ENCODE assay signal across 8 cellular contexts in the genomic region with DNA sequence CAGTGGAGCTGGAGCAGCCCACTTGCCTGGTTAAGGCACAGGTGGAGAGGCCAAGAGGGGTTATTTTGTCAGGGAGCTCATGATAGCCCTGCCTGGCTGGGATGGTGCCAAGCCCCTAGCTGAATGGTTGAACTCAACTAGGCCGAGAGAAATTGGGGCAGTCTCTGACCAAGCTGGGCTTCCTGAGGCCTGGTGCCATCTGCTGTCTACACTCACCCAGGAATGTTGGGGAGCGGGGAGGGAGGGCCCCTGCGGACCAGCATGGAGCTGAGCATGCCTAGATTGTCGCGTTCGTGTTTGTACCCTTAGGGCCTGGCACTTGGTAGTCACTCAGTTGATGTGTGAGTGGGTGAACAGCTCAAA. TPM values are rescaled to one million over a fixed set of nuclear protein-coding genes. Genes with fewer than 3 reads are reported as not detected.
DNase-seq lines count a peak whose midpoint lies in the region; ATAC-seq and TF ChIP-seq lines count a peak whose summit lies in the region.

No MANE protein-coding gene starts in this region.

- peaks cover 28 to 43% of the 10 kb centered on the region in 2 donors for H3K36me3 Mint-ChIP-seq in CD14-positive monocyte
- H3K36me3 Mint-ChIP-seq in natural killer cell treated with Interleukin-12 subunit alpha and Interleukin-12 subunit beta and Interleukin-15 and Interleukin-18, amount 100 ng/mL, for 72 hours: peaks cover 7% of the 10 kb centered on the region

- no peak overlapping the region for H2AFZ ChIP-seq in MM.1S (ENCODE audit: low read length)

- no peaks in the 10 kb centered on the region for H3K9me3 ChIP-seq in MM.1S (replicated peaks; ENCODE audit: insufficient read depth, low read length)
- H3K9me3 ChIP-seq in effector memory CD4-positive, alpha-beta T cell (ENCODE audit: control insufficient read depth, low read length): no peaks in the 10 kb centered on the region

- H3K4me1 Mint-ChIP-seq in CD14-positive monocyte: peaks cover 44% of the 10 kb centered on the region
- H3K4me1 Mint-ChIP-seq in natural killer cell treated with Interleukin-12 subunit alpha and Interleukin-12 subunit beta and Interleukin-15 and Interleukin-18, amount 100 ng/mL, for 72 hours (ENCODE audit: low read depth in 2 of 2): peaks cover 46 to 53% of the 10 kb centered on the region in 2 donors

- H3K4me3 Mint-ChIP-seq in CD14-positive monocyte: peak overlapping the region; percentile 87 to 95
- H3K4me3 Mint-ChIP-seq in natural killer cell treated with Interleukin-12 subunit alpha and Interleukin-12 subunit beta and Interleukin-15 and Interleukin-18, amount 100 ng/mL, for 72 hours: peak overlapping the region; percentile 98

- peaks cover 57% of the 10 kb centered on the region for H3K79me2 ChIP-seq in MM.1S (ENCODE audit: low read length)

- H3K9me3 Mint-ChIP-seq in CD14-positive monocyte: no peaks in the 10 kb centered on the region
- H3K9me3 Mint-ChIP-seq in natural killer cell treated with Interleukin-12 subunit alpha and Interleukin-12 subunit beta and Interleukin-15 and Interleukin-18, amount 100 ng/mL, for 72 hours: no peaks in the 10 kb centered on the region

- no peaks in the 10 kb centered on the region for H3K27me3 ChIP-seq in MM.1S (replicated peaks; ENCODE audit: insufficient read depth, low read length)
- no peaks in the 10 kb centered on the region for H3K27me3 ChIP-seq in effector memory CD4-positive, alpha-beta T cell (replicated peaks; ENCODE audit: control insufficient read depth, insufficient read depth, low read length, poor library complexity, severe bottlenecking)

- H3F3A ChIP-seq in MM.1S (ENCODE audit: insufficient read depth, low read length): no peaks in the 10 kb centered on the region

- peak overlapping the region; percentile 97; the same call in 1 of the 2 replicates for H3K9ac ChIP-seq in MM.1S (ENCODE audit: low read length)

- in situ Hi-C loops in ACHN (cut with HindIII; ENCODE audit: low pct_ligation_motif_present, low pct_unique_long_range_greater_than_20kb, low sequenced_read_pairs): no loop called here

- H3K27ac ChIP-seq in MM.1S (ENCODE audit: low read length): no peak overlapping the region
- H3K27ac ChIP-seq in effector memory CD4-positive, alpha-beta T cell (ENCODE audit: insufficient read depth, low read length, poor library complexity, severe bottlenecking): no peak overlapping the region

- peak overlapping the region; percentile 98 for H3K4me2 ChIP-seq in MM.1S (ENCODE audit: low read depth, low read length)

- peaks cover 10% of the 10 kb centered on the region for H3K4me1 ChIP-seq in MM.1S (ENCODE audit: low read length)
- H3K4me1 ChIP-seq in effector memory CD4-positive, alpha-beta T cell (ENCODE audit: control insufficient read depth, insufficient read depth, low read length, poor library complexity, severe bottlenecking): peaks cover 10% of the 10 kb centered on the region

- intact Hi-C loops in CD14-positive monocyte (cut with micrococcal nuclease): loop anchor here in 1 of 2 donors (5.0 kb wide), 2 partner anchors 60 to 335 kb away; a partner anchor contains a TSS

- H4K20me1 ChIP-seq in MM.1S (ENCODE audit: insufficient read depth, low read length): no peaks in the 10 kb centered on the region

- H3K36me3 ChIP-seq in MM.1S (replicated peaks; ENCODE audit: insufficient read depth, low read length): peaks cover 7% of the 10 kb centered on the region; the same call in 1 of the 2 replicates
- peaks cover 29% of the 10 kb centered on the region for H3K36me3 ChIP-seq in effector memory CD4-positive, alpha-beta T cell (ENCODE audit: control insufficient read depth, insufficient read depth, low read length)

- no peak for ATAC-seq in natural killer cell treated with Interleukin-12 subunit alpha and Interleukin-12 subunit beta and Interleukin-15 and Interleukin-18, amount 100 ng/mL, for 72 hours

- DNase-seq in CD14-positive monocyte (ENCODE audit: low spot score): no peak
- DNase-seq in MM.1S: no peak
- DNase-seq in effector memory CD4-positive, alpha-beta T cell: no peak
- DNase-seq in natural killer cell treated with Interleukin-12 subunit alpha and Interleukin-12 subunit beta and Interleukin-15 and Interleukin-18, amount 100 ng/mL, for 72 hours (ENCODE audit: low spot score): no peak
- DNase-seq in amniotic stem cell (lab: John Stamatoyannopoulos, UW): no peak
- no peak for DNase-seq in NCI-H2029 (lab: John Stamatoyannopoulos, UW)
- no peak for DNase-seq in SK-N-DZ (ENCODE audit: low spot score)
- DNase-seq in ACHN: no peak

- peaks cover 0 to 1% (median 0%) of the 10 kb centered on the region in 3 donors for H3K27me3 Mint-ChIP-seq in CD14-positive monocyte (ENCODE audit: low read depth in 3 of 3)
- H3K27me3 Mint-ChIP-seq in natural killer cell treated with Interleukin-12 subunit alpha and Interleukin-12 subunit beta and Interleukin-15 and Interleukin-18, amount 100 ng/mL, for 72 hours: no peaks in the 10 kb centered on the region

- no peaks in the 10 kb centered on the region for H3K9me2 ChIP-seq in MM.1S (replicated peaks; ENCODE audit: insufficient read depth, low read length)

- no peak for TF ChIP-seq CTCF in CD14-positive monocyte (IDR thresholded peaks at IDR 0.05)
- TF ChIP-seq CTCF in MM.1S (IDR thresholded peaks at IDR 0.05; ENCODE audit: low read length): no peak

- H3K4me3 ChIP-seq in MM.1S (ENCODE audit: low read length): peak overlapping the region; percentile 98
- peak overlapping the region; percentile 77 for H3K4me3 ChIP-seq in effector memory CD4-positive, alpha-beta T cell (ENCODE audit: insufficient read depth, low read depth, low read length, poor library complexity, severe bottlenecking)

- H3K27ac Mint-ChIP-seq in CD14-positive monocyte: peak overlapping the region; percentile 46 to 93 (median 90)
- peak overlapping the region; percentile 81 to 94 for H3K27ac Mint-ChIP-seq in natural killer cell treated with Interleukin-12 subunit alpha and Interleukin-12 subunit beta and Interleukin-15 and Interleukin-18, amount 100 ng/mL, for 72 hours

RNA-seq across cellular contexts. Expression of a gene that starts 1.2 kb away (rescaled TPM):
- 10 to 100 TPM in 1 of 2 donors, 1 to 10 TPM in 1; 5.1 to 10.4 TPM for polyA plus RNA-seq in CD14-positive monocyte
- 10 to 100 TPM; 51.9 to 62.3 TPM for total RNA-seq in natural killer cell treated with Interleukin-12 subunit alpha and Interleukin-12 subunit beta and Interleukin-15 and Interleukin-18, amount 100 ng/mL, for 72 hours
- polyA plus RNA-seq in SK-N-DZ (2014; cell fraction: cytosol; rRNA removed): 28.4 TPM in 2 replicates
- polyA plus RNA-seq in SK-N-DZ (2014; cell fraction: nucleus; rRNA removed): 46.5 and 55.9 TPM in 2 replicates

RNA-seq across cellular contexts. Expression of a gene that starts 17.0 kb away (rescaled TPM):
- 10 to 100 TPM; 17.4 to 20.5 TPM for polyA plus RNA-seq in CD14-positive monocyte
- total RNA-seq in natural killer cell treated with Interleukin-12 subunit alpha and Interleukin-12 subunit beta and Interleukin-15 and Interleukin-18, amount 100 ng/mL, for 72 hours: 10 to 100 TPM; 35.9 to 42.5 TPM
- polyA plus RNA-seq in SK-N-DZ (2014; cell fraction: cytosol; rRNA removed): 44.1 and 55.2 TPM in 2 replicates
- polyA plus RNA-seq in SK-N-DZ (2014; cell fraction: nucleus; rRNA removed): 46.7 and 59.0 TPM in 2 replicates

RNA-seq across cellular contexts. Expression of a gene that starts 29.1 kb away (rescaled TPM):
- under 1 TPM in 1 of 2 donors, not detected in 1; 0.51 TPM for polyA plus RNA-seq in CD14-positive monocyte
- total RNA-seq in natural killer cell treated with Interleukin-12 subunit alpha and Interleukin-12 subunit beta and Interleukin-15 and Interleukin-18, amount 100 ng/mL, for 72 hours: under 1 TPM in 1 of 2 donors, not detected in 1; 0.29 TPM
- 0.30 TPM in 1 of 2 replicates, not detected in the other for polyA plus RNA-seq in SK-N-DZ (2014; cell fraction: cytosol; rRNA removed)
- polyA plus RNA-seq in SK-N-DZ (2014; cell fraction: nucleus; rRNA removed): 1.9 TPM in 1 of 2 replicates, not detected in the other

RNA-seq across cellular contexts. Expression of a gene that starts 37.0 kb away (rescaled TPM):
- polyA plus RNA-seq in CD14-positive monocyte: 100 to 1,000 TPM; 118 to 137 TPM
- total RNA-seq in natural killer cell treated with Interleukin-12 subunit alpha and Interleukin-12 subunit beta and Interleukin-15 and Interleukin-18, amount 100 ng/mL, for 72 hours: 10 to 100 TPM; 19.8 to 24.4 TPM
- 69.5 and 83.7 TPM in 2 replicates for polyA plus RNA-seq in SK-N-DZ (2014; cell fraction: cytosol; rRNA removed)
- 51.1 TPM in 2 replicates for polyA plus RNA-seq in SK-N-DZ (2014; cell fraction: nucleus; rRNA removed)

RNA-seq across cellular contexts. Expression of a gene that starts 59.5 kb away (rescaled TPM):
- 10 to 100 TPM; 36.1 to 46.9 TPM for polyA plus RNA-seq in CD14-positive monocyte
- 10 to 100 TPM; 58.3 to 65.6 TPM for total RNA-seq in natural killer cell treated with Interleukin-12 subunit alpha and Interleukin-12 subunit beta and Interleukin-15 and Interleukin-18, amount 100 ng/mL, for 72 hours
- 141 and 146 TPM in 2 replicates for polyA plus RNA-seq in SK-N-DZ (2014; cell fraction: cytosol; rRNA removed)
- 97.5 and 104 TPM in 2 replicates for polyA plus RNA-seq in SK-N-DZ (2014; cell fraction: nucleus; rRNA removed)
